8 cellular contexts compared by ENCODE assay signal in the genomic region with DNA sequence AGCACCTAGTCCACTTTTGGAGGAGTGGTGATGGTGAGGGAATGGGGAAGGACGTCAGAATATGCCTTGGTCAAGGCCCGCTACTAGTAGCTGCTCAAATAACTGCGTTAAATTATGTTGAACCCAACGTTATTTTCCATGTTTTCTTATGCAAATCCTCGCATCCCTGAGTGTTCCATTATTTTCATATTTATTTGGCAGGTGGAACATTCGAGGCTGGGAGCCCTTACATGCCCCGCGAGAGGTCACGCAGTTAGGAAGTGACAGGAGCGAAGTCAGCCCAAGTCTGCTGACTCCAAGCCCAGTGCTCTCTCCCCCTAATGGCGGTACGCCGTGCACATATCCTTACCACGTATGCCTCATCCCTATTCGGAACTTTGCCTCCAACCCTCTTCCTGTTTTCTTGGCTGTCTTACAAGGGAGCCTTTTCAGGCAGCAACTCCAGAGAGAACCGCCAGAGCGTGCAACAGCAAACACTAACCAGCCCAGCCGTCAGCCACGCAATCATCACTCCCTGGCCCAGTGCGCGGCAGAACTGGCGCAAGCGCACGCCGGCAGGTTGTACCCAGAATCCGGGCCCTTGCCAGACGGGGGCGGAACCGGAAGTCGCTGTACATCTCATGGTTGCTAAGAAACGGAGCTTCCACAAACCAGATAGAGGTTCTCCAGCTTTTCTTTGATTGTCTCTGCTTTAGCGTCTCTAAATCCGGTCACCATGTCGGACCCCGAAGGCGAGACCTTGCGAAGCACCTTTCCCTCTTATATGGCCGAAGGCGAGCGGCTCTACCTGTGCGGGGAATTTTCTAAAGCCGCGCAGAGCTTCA. TPM values are rescaled to one million over a fixed set of nuclear protein-coding genes. Genes with fewer than 3 reads are reported as not detected.
DNase-seq lines count a peak whose midpoint lies in the region; TF ChIP-seq lines count a peak whose summit lies in the region.

A gene with protein sequence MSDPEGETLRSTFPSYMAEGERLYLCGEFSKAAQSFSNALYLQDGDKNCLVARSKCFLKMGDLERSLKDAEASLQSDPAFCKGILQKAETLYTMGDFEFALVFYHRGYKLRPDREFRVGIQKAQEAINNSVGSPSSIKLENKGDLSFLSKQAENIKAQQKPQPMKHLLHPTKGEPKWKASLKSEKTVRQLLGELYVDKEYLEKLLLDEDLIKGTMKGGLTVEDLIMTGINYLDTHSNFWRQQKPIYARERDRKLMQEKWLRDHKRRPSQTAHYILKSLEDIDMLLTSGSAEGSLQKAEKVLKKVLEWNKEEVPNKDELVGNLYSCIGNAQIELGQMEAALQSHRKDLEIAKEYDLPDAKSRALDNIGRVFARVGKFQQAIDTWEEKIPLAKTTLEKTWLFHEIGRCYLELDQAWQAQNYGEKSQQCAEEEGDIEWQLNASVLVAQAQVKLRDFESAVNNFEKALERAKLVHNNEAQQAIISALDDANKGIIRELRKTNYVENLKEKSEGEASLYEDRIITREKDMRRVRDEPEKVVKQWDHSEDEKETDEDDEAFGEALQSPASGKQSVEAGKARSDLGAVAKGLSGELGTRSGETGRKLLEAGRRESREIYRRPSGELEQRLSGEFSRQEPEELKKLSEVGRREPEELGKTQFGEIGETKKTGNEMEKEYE (plus strand): TSS at position 609 of the 824 bp plus-strand sequence. CDS start 107 bp downstream, at position 716.

- H3K4me1 ChIP-seq in suprapubic skin, result peaks cover 10% of the 10 kb centered on the region

- DNase-seq in GM06990 (ENCODE audit: extremely low read depth, insufficient read length) (peak; percentile 92), HFF-Myc (ENCODE audit: extremely low read depth, low read depth) (peak; percentile 96), NAMALWA (ENCODE audit: low spot score) (peak; percentile 97), SK-MEL-5 (ENCODE audit: low read depth, low spot score) (peak; percentile 96), globus pallidus (ENCODE audit: low spot score) (peak; percentile 95), nucleus accumbens (lab: John Stamatoyannopoulos, UW) (peak; percentile 61 to 97 (median 92)), suprapubic skin (ENCODE audit: low spot score in 2 of 2) (peak; percentile 98 to 99)
- peak; percentile 98 for DNase-seq in activated naive CD4-positive, alpha-beta T cell treated with anti-CD3 and anti-CD28 coated beads, Interleukin-2, amount 10 ng/mL, durations not matched to agents 7 days and 5 days

- H3K36me3 ChIP-seq in GM06990 (ENCODE audit: control insufficient read depth, insufficient read depth, low read length) (no peaks in the 10 kb centered on the region), suprapubic skin (no peaks in the 10 kb centered on the region)

- WGBS in suprapubic skin, result under 1% methylated on average over 43 of the region's 43 CpGs

- H3K9me3 ChIP-seq in suprapubic skin, result no peaks in the 10 kb centered on the region

- H3K9me3 Mint-ChIP-seq in activated naive CD4-positive, alpha-beta T cell treated with anti-CD3 and anti-CD28 coated beads, Interleukin-2, amount 10 ng/mL, durations not matched to agents 7 days and 5 days, result no peaks in the 10 kb centered on the region

- H3K36me3 Mint-ChIP-seq in activated naive CD4-positive, alpha-beta T cell treated with anti-CD3 and anti-CD28 coated beads, Interleukin-2, amount 10 ng/mL, durations not matched to agents 7 days and 5 days, result peaks cover 9% of the 10 kb centered on the region

- in situ Hi-C loops in SK-MEL-5 (cut with HindIII; ENCODE audit: low pct_unique_long_range_greater_than_20kb, low sequenced_read_pairs), result no loop called here

- peaks cover 63% of the 10 kb centered on the region for H3K4me1 Mint-ChIP-seq in activated naive CD4-positive, alpha-beta T cell treated with anti-CD3 and anti-CD28 coated beads, Interleukin-2, amount 10 ng/mL, durations not matched to agents 7 days and 5 days

- H3K27ac Mint-ChIP-seq in activated naive CD4-positive, alpha-beta T cell treated with anti-CD3 and anti-CD28 coated beads, Interleukin-2, amount 10 ng/mL, durations not matched to agents 7 days and 5 days, result peak within 1 kb of the TSS; percentile 92

- H3K27me3 ChIP-seq in GM06990 (replicated peaks; ENCODE audit: control insufficient read depth, insufficient read depth, low read length) (no peaks in the 10 kb centered on the region), suprapubic skin (no peaks in the 10 kb centered on the region)

- peak in 1 of 2 donors; percentile 39 for TF ChIP-seq POLR2A in suprapubic skin (IDR thresholded peaks at IDR 0.05)

- TF ChIP-seq CTCF in GM06990 (IDR thresholded peaks at IDR 0.05; ENCODE audit: insufficient read depth, low read length, poor library complexity, severe bottlenecking) (peak; percentile 34), HFF-Myc (IDR thresholded peaks at IDR 0.05; ENCODE audit: low read depth, low read length, missing control alignments) (peak; percentile 33), suprapubic skin (IDR thresholded peaks at IDR 0.05) (peak; percentile 61 to 68)

- peak within 1 kb of the TSS; percentile 75 for H3K4me3 ChIP-seq in GM06990 (replicated peaks; ENCODE audit: low read depth, low read length)
- H3K4me3 ChIP-seq in HFF-Myc (replicated peaks; ENCODE audit: low read depth, low read length), result peak within 1 kb of the TSS; percentile 51
- H3K4me3 ChIP-seq in suprapubic skin, result peak within 1 kb of the TSS; percentile 55

- peak within 1 kb of the TSS; percentile 85 for H3K27ac ChIP-seq in suprapubic skin

- no peak for TF ChIP-seq EP300 in suprapubic skin (IDR thresholded peaks at IDR 0.05)

- no peaks in the 10 kb centered on the region for H3K27me3 Mint-ChIP-seq in activated naive CD4-positive, alpha-beta T cell treated with anti-CD3 and anti-CD28 coated beads, Interleukin-2, amount 10 ng/mL, durations not matched to agents 7 days and 5 days

- H3K4me3 Mint-ChIP-seq in activated naive CD4-positive, alpha-beta T cell treated with anti-CD3 and anti-CD28 coated beads, Interleukin-2, amount 10 ng/mL, durations not matched to agents 7 days and 5 days, result peak within 1 kb of the TSS; percentile 87

- CTCF ChIA-PET in activated naive CD4-positive, alpha-beta T cell treated with anti-CD3 and anti-CD28 coated beads, Interleukin-2, amount 10 ng/mL, durations not matched to agents 7 days and 5 days (lab: Charles Lee), result interaction anchor here (1.0 to 1.5 kb wide), 6 partner anchors 9 to 88 kb away, joined by 3 to 4 read pairs (median 4); a partner anchor contains a TSS

RNA-seq across cellular contexts. Expression of the gene that starts here (rescaled TPM):
- 0.98 and 1.3 TPM in 2 replicates for total RNA-seq in SK-MEL-5 (2014; rRNA removed; shearing (Covaris generic))
- 1.2 and 2.5 TPM in 2 replicates for polyA plus RNA-seq in SK-MEL-5 (2015; cell fraction: cytosol; rRNA removed)
- polyA plus RNA-seq in SK-MEL-5 (2015; cell fraction: nucleus; rRNA removed), result 3.4 and 4.3 TPM in 2 replicates
- total RNA-seq in suprapubic skin, result 1 to 10 TPM in 2 of 4 donors, under 1 TPM in 1, not detected in 1; 0.42 to 1.9 (median 1.3) TPM

Comparison
In these comparisons a context has a peak if more than half of its experiments do, and no peak if none do; other contexts are left out.
1. Peak in every context shown above with its lines: DNase-seq, H3K4me3 ChIP-seq and H3K27ac ChIP-seq.